Comparison of ENCODE assay signal across 18 cellular contexts in genomic region chr17:8927395-8927794, GRCh38. TPM values are rescaled to one million over a fixed set of nuclear protein-coding genes. Genes with fewer than 3 reads are reported as not detected.
DNase-seq lines count a peak whose midpoint lies in the region; ATAC-seq and TF ChIP-seq lines count a peak whose summit lies in the region.
"Had no signal": no experiment of that assay in that cellular context is flagged by ENCODE, and none has a peak within 500 bp of the region (broad histone marks: within the 10 kb centered on the region; RNA-seq: fewer than 3 reads in every experiment).

No MANE protein-coding gene starts in this region.

- H4K5ac ChIP-seq in H9 (ENCODE audit: insufficient read length, low read depth, low read length), result no peak overlapping the region

- H2BK15ac ChIP-seq in H9 (ENCODE audit: low read depth, low read length), result no peak overlapping the region

- H2BK12ac ChIP-seq in H9 (ENCODE audit: insufficient read length, low read depth, low read length), result no peak overlapping the region

- no peak overlapping the region for H3K9ac ChIP-seq in H9 (ENCODE audit: extremely low read depth, insufficient read length, low read length)

- H3K18ac ChIP-seq in H9 (ENCODE audit: insufficient read length, low read depth, low read length), result no peak overlapping the region

- peaks cover 12% of the 10 kb centered on the region for H3K9me3 ChIP-seq in H9 (ENCODE audit: control insufficient read depth, low read depth, low read length)
- H3K9me3 ChIP-seq: BE2C had no signal

- no peak overlapping the region for H2AK5ac ChIP-seq in H9 (ENCODE audit: insufficient read length, low read length)

- TF ChIP-seq CTCF in CD14-positive monocyte (IDR thresholded peaks at IDR 0.05) (no peak), H9 (conservative IDR thresholded peaks at IDR 0.05) (no peak)

- ATAC-seq in effector memory CD8-positive, alpha-beta T cell (replicated peaks), result peak; percentile 16
- ATAC-seq in natural killer cell treated with Interleukin-12 subunit alpha and Interleukin-12 subunit beta and Interleukin-15 and Interleukin-18, amount 100 ng/mL, for 72 hours, result peak; percentile 74 to 79
- ATAC-seq in HG02970 (IDR thresholded peaks at IDR 0.05; ENCODE audit: low FRiP score, unreplicated experiment), result no peak
- ATAC-seq in GM21529 (IDR thresholded peaks at IDR 0.05; ENCODE audit: unreplicated experiment), result no peak
- ATAC-seq in GM19023 (IDR thresholded peaks at IDR 0.05; ENCODE audit: unreplicated experiment), result no peak
- no peak for ATAC-seq in HG02798 (IDR thresholded peaks at IDR 0.05; ENCODE audit: poor library complexity, unreplicated experiment)
- ATAC-seq: GM23338, HCT116 had no signal

- no peak overlapping the region for H3T11ph ChIP-seq in H9 (ENCODE audit: low read length)

- no peak overlapping the region for H2BK20ac ChIP-seq in H9 (ENCODE audit: low read depth, low read length, poor library complexity, severe bottlenecking)

- DNase-seq in CD14-positive monocyte (ENCODE audit: low spot score), result no peak
- peak; percentile 17 for DNase-seq in H9
- no peak for DNase-seq in effector memory CD8-positive, alpha-beta T cell
- DNase-seq in natural killer cell treated with Interleukin-12 subunit alpha and Interleukin-12 subunit beta and Interleukin-15 and Interleukin-18, amount 100 ng/mL, for 72 hours (ENCODE audit: low spot score), result no peak
- DNase-seq: ACHN; BE2C; C1 segment of cervical spinal cord; Caco-2; CD4-positive, alpha-beta T cell; KBM-7 had no signal

- no peak overlapping the region for H2BK5ac ChIP-seq in H9 (ENCODE audit: insufficient read length, low read length)

- no CpG with 5 or more reads among the region's 3 CpGs for WGBS in H9 (ENCODE audit: extremely low coverage, insufficient read length, low lambda C conversion rate)

- no peak overlapping the region for H2AFZ ChIP-seq in H9 (ENCODE audit: low read length)
- H2AFZ ChIP-seq: GM23338 had no signal

- no peak overlapping the region for H3K27ac ChIP-seq in H9 (ENCODE audit: insufficient read length, low read depth, low read length)

- no peak overlapping the region for H3K4ac ChIP-seq in H9 (ENCODE audit: low read depth, low read length)

- no peak overlapping the region for H4K91ac ChIP-seq in H9 (ENCODE audit: insufficient read length, low read depth, low read length)

- H3K4me1 ChIP-seq in H9 (ENCODE audit: insufficient read depth, low read length), result no peaks in the 10 kb centered on the region
- H3K4me1 ChIP-seq: BE2C, Caco-2 had no signal

- peak overlapping the region in 4 of 7 donors; percentile 44 to 81 (median 63) for H3K27ac Mint-ChIP-seq in CD14-positive monocyte
- H3K27ac Mint-ChIP-seq in H9, result no peak overlapping the region
- H3K27ac Mint-ChIP-seq in effector memory CD8-positive, alpha-beta T cell, result peak overlapping the region in 1 of 2 donors; percentile 28
- H3K27ac Mint-ChIP-seq in natural killer cell treated with Interleukin-12 subunit alpha and Interleukin-12 subunit beta and Interleukin-15 and Interleukin-18, amount 100 ng/mL, for 72 hours, result peak overlapping the region; percentile 74 to 82
- H3K27ac Mint-ChIP-seq: CD4-positive, alpha-beta T cell; GM23338 had no signal

- no peak overlapping the region for H3K56ac ChIP-seq in H9 (ENCODE audit: insufficient read length, low read depth, low read length)

- H3K4me3 Mint-ChIP-seq in CD14-positive monocyte, result no peak overlapping the region
- H3K4me3 Mint-ChIP-seq in H9, result no peak overlapping the region
- peak overlapping the region in 1 of 2 donors; percentile 8 for H3K4me3 Mint-ChIP-seq in effector memory CD8-positive, alpha-beta T cell
- peak overlapping the region; percentile 14 for H3K4me3 Mint-ChIP-seq in natural killer cell treated with Interleukin-12 subunit alpha and Interleukin-12 subunit beta and Interleukin-15 and Interleukin-18, amount 100 ng/mL, for 72 hours
- H3K4me3 Mint-ChIP-seq: CD4-positive, alpha-beta T cell; GM23338 had no signal

- intact Hi-C loops in CD14-positive monocyte (cut with micrococcal nuclease), result no loop called here

- peaks cover 43 to 44% of the 10 kb centered on the region in 2 donors for H3K36me3 Mint-ChIP-seq in CD14-positive monocyte
- H3K36me3 Mint-ChIP-seq in H9 (ENCODE audit: insufficient read depth in 1 of 3, low read depth in 3 of 3), result peaks cover 0 to 6% (median 2%) of the 10 kb centered on the region in 3 experiments; a peak in 5 of 7 replicates
- H3K36me3 Mint-ChIP-seq in effector memory CD8-positive, alpha-beta T cell (ENCODE audit: insufficient read depth), result peaks cover 4% of the 10 kb centered on the region
- H3K36me3 Mint-ChIP-seq in natural killer cell treated with Interleukin-12 subunit alpha and Interleukin-12 subunit beta and Interleukin-15 and Interleukin-18, amount 100 ng/mL, for 72 hours, result peaks cover 45% of the 10 kb centered on the region

- H3K79me1 ChIP-seq in H9 (ENCODE audit: insufficient read depth, low read depth, low read length, poor library complexity, severe bottlenecking), result no peaks in the 10 kb centered on the region

- no peak overlapping the region for H3K14ac ChIP-seq in H9 (ENCODE audit: insufficient read depth, low read length)

- no peaks in the 10 kb centered on the region for H3K79me2 ChIP-seq in H9 (ENCODE audit: insufficient read depth, low read length)

- no peaks in the 10 kb centered on the region for H3K27me3 ChIP-seq in H9 (ENCODE audit: insufficient read depth, low read length)
- H3K27me3 ChIP-seq: BE2C had no signal

- H4K8ac ChIP-seq in H9 (replicated peaks; ENCODE audit: insufficient read length, low read depth, low read length), result no peak overlapping the region

- H3K27me3 Mint-ChIP-seq in CD14-positive monocyte (ENCODE audit: low read depth in 3 of 3), result no peaks in the 10 kb centered on the region
- peaks cover 15% of the 10 kb centered on the region for H3K27me3 Mint-ChIP-seq in H9 (ENCODE audit: low read depth)
- H3K27me3 Mint-ChIP-seq in effector memory CD8-positive, alpha-beta T cell, result no peaks in the 10 kb centered on the region
- no peaks in the 10 kb centered on the region for H3K27me3 Mint-ChIP-seq in natural killer cell treated with Interleukin-12 subunit alpha and Interleukin-12 subunit beta and Interleukin-15 and Interleukin-18, amount 100 ng/mL, for 72 hours
- H3K27me3 Mint-ChIP-seq: CD4-positive, alpha-beta T cell; IgD-negative memory B cell had no signal

- H3K4me1 Mint-ChIP-seq in CD14-positive monocyte (peaks cover 27% of the 10 kb centered on the region), H9 (no peaks in the 10 kb centered on the region)
- H3K4me1 Mint-ChIP-seq in effector memory CD8-positive, alpha-beta T cell (ENCODE audit: low read depth in 2 of 2), result peaks cover 28 to 47% of the 10 kb centered on the region in 2 donors
- H3K4me1 Mint-ChIP-seq in natural killer cell treated with Interleukin-12 subunit alpha and Interleukin-12 subunit beta and Interleukin-15 and Interleukin-18, amount 100 ng/mL, for 72 hours (ENCODE audit: low read depth in 2 of 2), result peaks cover 45 to 47% of the 10 kb centered on the region in 2 donors
- H3K4me1 Mint-ChIP-seq: GM23338 had no signal

- H3K23ac ChIP-seq in H9 (ENCODE audit: insufficient read length, low read depth, low read length), result no peak overlapping the region

- H3K4me2 ChIP-seq in H9 (ENCODE audit: insufficient read depth, insufficient read length, low read length), result no peak overlapping the region
- H3K4me2 ChIP-seq: GM23338 had no signal

- no peaks in the 10 kb centered on the region for H4K20me1 ChIP-seq in H9 (ENCODE audit: control insufficient read depth, insufficient read depth, insufficient read length)

- H3K9me3 Mint-ChIP-seq in CD14-positive monocyte, result peaks cover 24 to 42% (median 29%) of the 10 kb centered on the region in 7 donors
- peaks cover 28 to 36% of the 10 kb centered on the region in 2 experiments for H3K9me3 Mint-ChIP-seq in H9
- no peaks in the 10 kb centered on the region for H3K9me3 Mint-ChIP-seq in effector memory CD8-positive, alpha-beta T cell
- H3K9me3 Mint-ChIP-seq in natural killer cell treated with Interleukin-12 subunit alpha and Interleukin-12 subunit beta and Interleukin-15 and Interleukin-18, amount 100 ng/mL, for 72 hours, result peaks cover 10% of the 10 kb centered on the region

- H3K23me2 ChIP-seq in H9 (ENCODE audit: insufficient read length, low read depth, low read length, poor library complexity, severe bottlenecking), result no peaks in the 10 kb centered on the region

- no peak overlapping the region for H2BK120ac ChIP-seq in H9 (ENCODE audit: low read depth, low read length, poor library complexity, severe bottlenecking)

RNA-seq across cellular contexts. Expression of gene PIK3R5, which starts 38.1 kb away (rescaled TPM):
- 10 to 100 TPM; 32.1 to 47.5 TPM for polyA plus RNA-seq in CD14-positive monocyte
- total RNA-seq in H9 (2021), result 1.4 and 1.7 TPM in 2 replicates
- 100 to 1,000 TPM; 112 to 119 TPM for total RNA-seq in natural killer cell treated with Interleukin-12 subunit alpha and Interleukin-12 subunit beta and Interleukin-15 and Interleukin-18, amount 100 ng/mL, for 72 hours
- total RNA-seq: Caco-2, HT-29 had no signal

RNA-seq across cellular contexts. Expression of gene PIK3R6, which starts 59.9 kb away (rescaled TPM):
- 1 to 10 TPM; 3.6 to 5.8 TPM for polyA plus RNA-seq in CD14-positive monocyte
- 0.15 TPM in 1 of 2 replicates, not detected in the other for total RNA-seq in H9 (2021)
- total RNA-seq in natural killer cell treated with Interleukin-12 subunit alpha and Interleukin-12 subunit beta and Interleukin-15 and Interleukin-18, amount 100 ng/mL, for 72 hours, result 1 to 10 TPM in 1 of 2 donors, under 1 TPM in 1; 0.81 to 6.2 TPM
- total RNA-seq: Caco-2, HT-29 had no signal

Comparison
In these comparisons a context has a peak if more than half of its experiments do, and no peak if none do; other contexts are left out.
1. H3K27ac Mint-ChIP-seq: peak in CD14-positive monocyte (4 of 7) and natural killer cell treated with Interleukin-12 subunit alpha and Interleukin-12 subunit beta and Interleukin-15 and Interleukin-18, amount 100 ng/mL, for 72 hours (2 of 2); none in H9 (0 of 3).
2. ATAC-seq: peak in effector memory CD8-positive, alpha-beta T cell (single experiment) and natural killer cell treated with Interleukin-12 subunit alpha and Interleukin-12 subunit beta and Interleukin-15 and Interleukin-18, amount 100 ng/mL, for 72 hours (2 of 2); none in HG02970 (single experiment), GM21529 (single experiment), GM19023 (single experiment) and HG02798 (single experiment).
3. RNA of gene PIK3R5, which starts 38.1 kb away (total RNA-seq): 112 to 119 TPM in natural killer cell treated with Interleukin-12 subunit alpha and Interleukin-12 subunit beta and Interleukin-15 and Interleukin-18, amount 100 ng/mL, for 72 hours; 1.4 to 1.7 TPM in H9; every median in the first group is over 10 times any median in the second.